ENCODE assay signal across 8 cellular contexts in genomic region chr1:150579110-150579954, GRCh38. TPM values are rescaled to one million over a fixed set of nuclear protein-coding genes. Genes with fewer than 3 reads are reported as not detected.
A peak's percentile ranks its signal among the peaks of the same experiment; 100 is the strongest.
DNase-seq lines count a peak whose midpoint lies in the region; ATAC-seq and TF ChIP-seq lines count a peak whose summit lies in the region.

MCL1 (minus strand) TSS chr1:150579610; CDS start chr1:150579530, 80 bp downstream.

- H3K27ac Mint-ChIP-seq in GM23338 (peak within 1 kb of the TSS; percentile 100), natural killer cell (peak within 1 kb of the TSS; percentile 96 to 99)
- peak within 1 kb of the TSS; percentile 98 for H3K27ac Mint-ChIP-seq in activated T-helper 2 cell treated with anti-CD3 and anti-CD28 coated beads, Interferon-gamma antibody, Interleukin-2, Interleukin-4, amounts not matched to agents 10 μg/mL and 5 μg/mL and 100 μg/mL, durations not matched to agents 14 hours and 24 hours and 36 hours

- DNase-seq in Daoy (ENCODE audit: low read depth) (peak; percentile 96), GM23338 (ENCODE audit: low spot score) (peak; percentile 97), LNCaP clone FGC (ENCODE audit: low read depth) (peak; percentile 82), RWPE2 (ENCODE audit: low spot score) (peak; percentile 92), fibroblast of mammary gland (ENCODE audit: low read depth) (peak; percentile 94), natural killer cell (peak; percentile 88)
- peak; percentile 89 for DNase-seq in activated T-helper 2 cell treated with anti-CD3 and anti-CD28 coated beads, Interferon-gamma antibody, Interleukin-2, Interleukin-4, amounts not matched to agents 10 μg/mL and 5 μg/mL and 100 μg/mL, durations not matched to agents 14 hours and 24 hours and 36 hours (ENCODE audit: low spot score)
- peak; percentile 77 to 86 (median 80) for DNase-seq in stimulated activated naive CD4-positive, alpha-beta T cell (lab: John Stamatoyannopoulos, UW)

- H3K4me1 ChIP-seq in GM23338 (ENCODE audit: insufficient read depth) (peaks cover 35% of the 10 kb centered on the region), RWPE2 (ENCODE audit: insufficient read depth, poor library complexity, severe bottlenecking) (peaks cover 24% of the 10 kb centered on the region)

- H3K9me3 Mint-ChIP-seq in GM23338 (peaks cover 8% of the 10 kb centered on the region; the same call in 1 of the 3 replicates), natural killer cell (no peaks in the 10 kb centered on the region)
- no peaks in the 10 kb centered on the region for H3K9me3 Mint-ChIP-seq in activated T-helper 2 cell treated with anti-CD3 and anti-CD28 coated beads, Interferon-gamma antibody, Interleukin-2, Interleukin-4, amounts not matched to agents 10 μg/mL and 5 μg/mL and 100 μg/mL, durations not matched to agents 14 hours and 24 hours and 36 hours

- H3K9me3 ChIP-seq in RWPE2 (ENCODE audit: severe bottlenecking), result no peaks in the 10 kb centered on the region

- H3K9me2 ChIP-seq in GM23338 (ENCODE audit: insufficient read depth), result no peaks in the 10 kb centered on the region

- H3K4me2 ChIP-seq in GM23338, result peak within 1 kb of the TSS; percentile 92

- H3K79me2 ChIP-seq in GM23338 (replicated peaks; ENCODE audit: insufficient read depth), result peaks cover 60% of the 10 kb centered on the region

- peaks cover 32% of the 10 kb centered on the region for H3K4me1 Mint-ChIP-seq in GM23338
- H3K4me1 Mint-ChIP-seq in activated T-helper 2 cell treated with anti-CD3 and anti-CD28 coated beads, Interferon-gamma antibody, Interleukin-2, Interleukin-4, amounts not matched to agents 10 μg/mL and 5 μg/mL and 100 μg/mL, durations not matched to agents 14 hours and 24 hours and 36 hours (ENCODE audit: low read depth), result peaks cover 29% of the 10 kb centered on the region
- peaks cover 56 to 58% of the 10 kb centered on the region in 2 donors for H3K4me1 Mint-ChIP-seq in natural killer cell

- H3F3A ChIP-seq in GM23338 (replicated peaks; ENCODE audit: low read depth), result peaks cover 48% of the 10 kb centered on the region

- H3K27me3 Mint-ChIP-seq in GM23338 (ENCODE audit: insufficient read depth, low read depth, poor library complexity), result peaks cover 37% of the 10 kb centered on the region
- H3K27me3 Mint-ChIP-seq in activated T-helper 2 cell treated with anti-CD3 and anti-CD28 coated beads, Interferon-gamma antibody, Interleukin-2, Interleukin-4, amounts not matched to agents 10 μg/mL and 5 μg/mL and 100 μg/mL, durations not matched to agents 14 hours and 24 hours and 36 hours (ENCODE audit: low read depth), result no peaks in the 10 kb centered on the region
- no peaks in the 10 kb centered on the region for H3K27me3 Mint-ChIP-seq in natural killer cell (ENCODE audit: low read depth in 2 of 2)

- intact Hi-C loops in activated T-helper 2 cell treated with anti-CD3 and anti-CD28 coated beads, Interferon-gamma antibody, Interleukin-2, Interleukin-4, amounts not matched to agents 10 μg/mL and 5 μg/mL and 100 μg/mL, durations not matched to agents 14 hours and 24 hours and 36 hours (cut with micrococcal nuclease), result loop anchor here (1.0 to 2.0 kb wide), 3 partner anchors 17 to 215 kb away; partner anchors contain the start of gene RPRD2
- intact Hi-C loops in natural killer cell (cut with micrococcal nuclease), result loop anchor here (1.0 to 2.0 kb wide), 3 partner anchors 16 to 49 kb away; partner anchors contain the start of gene ENSA

- ATAC-seq in GM23338 (peak; percentile 87), RWPE2 (ENCODE audit: low read depth) (peak; percentile 88), natural killer cell (peak; percentile 80 to 95 (median 83))

- TF ChIP-seq CTCF in GM23338 (conservative IDR thresholded peaks at IDR 0.05; ENCODE audit: low read depth in 2 of 2), result 0 out of 4 replicates have a peak, but pooled peaks of 1 of the 2 experiments have one; percentile 6
- TF ChIP-seq CTCF in LNCaP clone FGC (IDR thresholded peaks at IDR 0.05; ENCODE audit: control insufficient read depth, extremely low read depth, insufficient read depth), result no peak
- TF ChIP-seq CTCF in RWPE2 (IDR thresholded peaks at IDR 0.05; ENCODE audit: poor library complexity, severe bottlenecking), result no peak
- no peak for TF ChIP-seq CTCF in fibroblast of mammary gland (conservative IDR thresholded peaks at IDR 0.05; ENCODE audit: control insufficient read depth, insufficient read depth, low read depth, low read length)
- TF ChIP-seq CTCF in natural killer cell (IDR thresholded peaks at IDR 0.05), result no peak

- H3K27ac ChIP-seq in GM23338 (ENCODE audit: low read depth), result peak within 1 kb of the TSS; percentile 100
- peak within 1 kb of the TSS; percentile 100 for H3K27ac ChIP-seq in RWPE2 (ENCODE audit: poor library complexity, severe bottlenecking)

- H2AFZ ChIP-seq in GM23338, result no peak within 1 kb of the TSS

- H3K4me3 Mint-ChIP-seq in GM23338, result peak within 1 kb of the TSS; percentile 99
- H3K4me3 Mint-ChIP-seq in activated T-helper 2 cell treated with anti-CD3 and anti-CD28 coated beads, Interferon-gamma antibody, Interleukin-2, Interleukin-4, amounts not matched to agents 10 μg/mL and 5 μg/mL and 100 μg/mL, durations not matched to agents 14 hours and 24 hours and 36 hours (ENCODE audit: low read depth), result peak within 1 kb of the TSS; percentile 98
- peak within 1 kb of the TSS; percentile 100 for H3K4me3 Mint-ChIP-seq in natural killer cell

- H3K36me3 Mint-ChIP-seq in GM23338 (ENCODE audit: low read depth), result peaks cover 50% of the 10 kb centered on the region
- peaks cover 56% of the 10 kb centered on the region for H3K36me3 Mint-ChIP-seq in activated T-helper 2 cell treated with anti-CD3 and anti-CD28 coated beads, Interferon-gamma antibody, Interleukin-2, Interleukin-4, amounts not matched to agents 10 μg/mL and 5 μg/mL and 100 μg/mL, durations not matched to agents 14 hours and 24 hours and 36 hours (ENCODE audit: low read depth)
- H3K36me3 Mint-ChIP-seq in natural killer cell, result peaks cover 33% of the 10 kb centered on the region

- H3K4me3 ChIP-seq in GM23338, result peak within 1 kb of the TSS; percentile 96
- H3K4me3 ChIP-seq in LNCaP clone FGC (ENCODE audit: low read depth, low read length), result peak within 1 kb of the TSS; percentile 98
- H3K4me3 ChIP-seq in RWPE2 (ENCODE audit: severe bottlenecking), result peak within 1 kb of the TSS; percentile 73
- H3K4me3 ChIP-seq in fibroblast of mammary gland (ENCODE audit: control insufficient read depth, low read depth, low read length), result peak within 1 kb of the TSS; percentile 86

- H4K20me1 ChIP-seq in GM23338 (replicated peaks; ENCODE audit: insufficient read depth), result peaks cover 42% of the 10 kb centered on the region

- peaks cover 43% of the 10 kb centered on the region for H3K36me3 ChIP-seq in GM23338 (ENCODE audit: insufficient read depth)
- peaks cover 49% of the 10 kb centered on the region for H3K36me3 ChIP-seq in RWPE2 (ENCODE audit: low read depth)

- H3K27me3 ChIP-seq in GM23338 (ENCODE audit: insufficient read depth), result no peaks in the 10 kb centered on the region
- no peaks in the 10 kb centered on the region for H3K27me3 ChIP-seq in RWPE2 (ENCODE audit: insufficient read depth, poor library complexity, severe bottlenecking)

TF ChIP-seq in GM23338, 12 proteins besides CTCF, POLR2A, EP300 and RAD21 (continues in another document):
- TF ChIP-seq ZNF114 (CRISPR knock-in tag; IDR thresholded peaks at IDR 0.05) (no peak), NANOG (IDR thresholded peaks at IDR 0.05; ENCODE audit: borderline replicate concordance) (no peak)

RNA-seq across cellular contexts. Expression of gene MCL1, which starts in this region (rescaled TPM):
- total RNA-seq in Daoy (2014; rRNA removed; shearing (Covaris generic)), result 210 and 235 TPM in 2 replicates
- total RNA-seq in GM23338 (2014; rRNA removed; shearing (Covaris generic)), result 237 and 244 TPM in 2 replicates
- polyA plus RNA-seq in GM23338 (2016; fragmentation: Nextera tagmentation; extraction: Ambion mirVana), result 46.7 and 55.3 TPM in 2 replicates
- 217 and 221 TPM in 2 replicates for total RNA-seq in activated T-helper 2 cell treated with anti-CD3 and anti-CD28 coated beads, Interferon-gamma antibody, Interleukin-2, Interleukin-4, amounts not matched to agents 10 μg/mL and 5 μg/mL and 100 μg/mL, durations not matched to agents 14 hours and 24 hours and 36 hours
- total RNA-seq in natural killer cell, result 1,000 to 10,000 TPM in 1 of 3 donors, 100 to 1,000 TPM in 2; 929 to 1,396 (median 938) TPM

Comparison
In these comparisons a context has a peak if more than half of its experiments do, and no peak if none do; other contexts are left out.
1. Peak in every context shown above with its lines: DNase-seq, ATAC-seq, H3K4me3 ChIP-seq and H3K27ac ChIP-seq.